Comparison of ENCODE assay signal across 1 cellular context in the genomic region with DNA sequence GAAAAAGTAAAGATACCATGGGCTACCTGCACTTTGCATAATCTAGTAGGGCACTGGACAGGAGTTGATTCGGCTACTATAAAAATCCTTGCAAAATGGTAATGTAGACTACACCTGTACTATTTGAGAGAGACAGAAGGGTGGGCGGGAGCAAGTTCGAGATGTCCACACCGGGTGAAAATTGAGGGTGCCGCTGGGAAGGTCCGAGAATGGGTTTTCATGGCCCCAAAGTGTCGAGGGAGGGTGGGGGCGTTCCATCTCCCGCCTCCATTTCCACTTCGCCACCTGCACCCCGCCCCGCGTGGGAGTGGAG.
TF ChIP-seq lines count a peak whose summit lies in the region.

No MANE protein-coding gene starts in this region.

TF ChIP-seq in HepG2, 621 proteins besides CTCF, POLR2A, EP300 and RAD21 (continues in another document):
- TF ChIP-seq ZNF142 (CRISPR knock-in tag; IDR thresholded peaks at IDR 0.05) (0 out of 2 replicates have a peak, but pooled peaks have one; percentile 59), GPN1 (CRISPR knock-in tag; IDR thresholded peaks at IDR 0.05; ENCODE audit: borderline replicate concordance) (no peak), ZNF746 (CRISPR knock-in tag; IDR thresholded peaks at IDR 0.05) (no peak; the same call in 1 of the 2 replicates), ZNF781 (CRISPR knock-in tag; IDR thresholded peaks at IDR 0.05; ENCODE audit: borderline replicate concordance, not compliant biosample characterization) (no peak), ZNF350 (CRISPR knock-in tag; IDR thresholded peaks at IDR 0.05; ENCODE audit: borderline replicate concordance, low read depth) (0 out of 2 replicates have a peak, but pooled peaks have one; percentile 14), NR3C1 (CRISPR knock-in tag; IDR thresholded peaks at IDR 0.05) (no peak), ZBTB3 (CRISPR knock-in tag; IDR thresholded peaks at IDR 0.05; ENCODE audit: borderline replicate concordance, low read depth) (no peak), ZNF430 (CRISPR knock-in tag; IDR thresholded peaks at IDR 0.05) (no peak), DMAP1 (CRISPR knock-in tag; IDR thresholded peaks at IDR 0.05) (0 out of 2 replicates have a peak, but pooled peaks have one; percentile 69), ZMYM3 (CRISPR knock-in tag; IDR thresholded peaks at IDR 0.05) (no peak), NR1H2 (CRISPR knock-in tag; IDR thresholded peaks at IDR 0.05; ENCODE audit: borderline replicate concordance, low read depth) (no peak), MAX (IDR thresholded peaks at IDR 0.05) (no peak), ETV5 (CRISPR knock-in tag; IDR thresholded peaks at IDR 0.05; ENCODE audit: borderline replicate concordance) (no peak), HOXA5 (CRISPR knock-in tag; IDR thresholded peaks at IDR 0.05) (no peak), GTF3A (CRISPR knock-in tag; conservative IDR thresholded peaks at IDR 0.05) (no peak), ZNF446 (CRISPR knock-in tag; IDR thresholded peaks at IDR 0.05) (no peak), PCBP2 (optimal IDR thresholded peaks at IDR 0.05; ENCODE audit: low read depth, low read length, poor library complexity, severe bottlenecking) (no peak), ZNF20 (CRISPR knock-in tag; IDR thresholded peaks at IDR 0.05) (no peak), ADNP (CRISPR knock-in tag; IDR thresholded peaks at IDR 0.05) (no peak), ZNF431 (CRISPR knock-in tag; IDR thresholded peaks at IDR 0.05; ENCODE audit: borderline replicate concordance, low read depth) (no peak), KDM5B (CRISPR knock-in tag; IDR thresholded peaks at IDR 0.05; ENCODE audit: borderline replicate concordance) (no peak), SALL2 (CRISPR knock-in tag; IDR thresholded peaks at IDR 0.05) (no peak), ZSCAN20 (CRISPR knock-in tag; IDR thresholded peaks at IDR 0.05; ENCODE audit: borderline replicate concordance) (no peak), ZNF136 (CRISPR knock-in tag; IDR thresholded peaks at IDR 0.05; ENCODE audit: low read depth) (0 out of 2 replicates have a peak, but pooled peaks have one; percentile 97), ATF3 (CRISPR knock-in tag; IDR thresholded peaks at IDR 0.05) (no peak), BRF2 (CRISPR knock-in tag; IDR thresholded peaks at IDR 0.05) (no peak)
- TF ChIP-seq, protein P1, sequence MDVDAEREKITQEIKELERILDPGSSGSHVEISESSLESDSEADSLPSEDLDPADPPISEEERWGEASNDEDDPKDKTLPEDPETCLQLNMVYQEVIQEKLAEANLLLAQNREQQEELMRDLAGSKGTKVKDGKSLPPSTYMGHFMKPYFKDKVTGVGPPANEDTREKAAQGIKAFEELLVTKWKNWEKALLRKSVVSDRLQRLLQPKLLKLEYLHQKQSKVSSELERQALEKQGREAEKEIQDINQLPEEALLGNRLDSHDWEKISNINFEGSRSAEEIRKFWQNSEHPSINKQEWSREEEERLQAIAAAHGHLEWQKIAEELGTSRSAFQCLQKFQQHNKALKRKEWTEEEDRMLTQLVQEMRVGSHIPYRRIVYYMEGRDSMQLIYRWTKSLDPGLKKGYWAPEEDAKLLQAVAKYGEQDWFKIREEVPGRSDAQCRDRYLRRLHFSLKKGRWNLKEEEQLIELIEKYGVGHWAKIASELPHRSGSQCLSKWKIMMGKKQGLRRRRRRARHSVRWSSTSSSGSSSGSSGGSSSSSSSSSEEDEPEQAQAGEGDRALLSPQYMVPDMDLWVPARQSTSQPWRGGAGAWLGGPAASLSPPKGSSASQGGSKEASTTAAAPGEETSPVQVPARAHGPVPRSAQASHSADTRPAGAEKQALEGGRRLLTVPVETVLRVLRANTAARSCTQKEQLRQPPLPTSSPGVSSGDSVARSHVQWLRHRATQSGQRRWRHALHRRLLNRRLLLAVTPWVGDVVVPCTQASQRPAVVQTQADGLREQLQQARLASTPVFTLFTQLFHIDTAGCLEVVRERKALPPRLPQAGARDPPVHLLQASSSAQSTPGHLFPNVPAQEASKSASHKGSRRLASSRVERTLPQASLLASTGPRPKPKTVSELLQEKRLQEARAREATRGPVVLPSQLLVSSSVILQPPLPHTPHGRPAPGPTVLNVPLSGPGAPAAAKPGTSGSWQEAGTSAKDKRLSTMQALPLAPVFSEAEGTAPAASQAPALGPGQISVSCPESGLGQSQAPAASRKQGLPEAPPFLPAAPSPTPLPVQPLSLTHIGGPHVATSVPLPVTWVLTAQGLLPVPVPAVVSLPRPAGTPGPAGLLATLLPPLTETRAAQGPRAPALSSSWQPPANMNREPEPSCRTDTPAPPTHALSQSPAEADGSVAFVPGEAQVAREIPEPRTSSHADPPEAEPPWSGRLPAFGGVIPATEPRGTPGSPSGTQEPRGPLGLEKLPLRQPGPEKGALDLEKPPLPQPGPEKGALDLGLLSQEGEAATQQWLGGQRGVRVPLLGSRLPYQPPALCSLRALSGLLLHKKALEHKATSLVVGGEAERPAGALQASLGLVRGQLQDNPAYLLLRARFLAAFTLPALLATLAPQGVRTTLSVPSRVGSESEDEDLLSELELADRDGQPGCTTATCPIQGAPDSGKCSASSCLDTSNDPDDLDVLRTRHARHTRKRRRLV (CRISPR knock-in tag; IDR thresholded peaks at IDR 0.05): peak; percentile 90; the same call in 1 of the 2 replicates
- TF ChIP-seq, protein P2, sequence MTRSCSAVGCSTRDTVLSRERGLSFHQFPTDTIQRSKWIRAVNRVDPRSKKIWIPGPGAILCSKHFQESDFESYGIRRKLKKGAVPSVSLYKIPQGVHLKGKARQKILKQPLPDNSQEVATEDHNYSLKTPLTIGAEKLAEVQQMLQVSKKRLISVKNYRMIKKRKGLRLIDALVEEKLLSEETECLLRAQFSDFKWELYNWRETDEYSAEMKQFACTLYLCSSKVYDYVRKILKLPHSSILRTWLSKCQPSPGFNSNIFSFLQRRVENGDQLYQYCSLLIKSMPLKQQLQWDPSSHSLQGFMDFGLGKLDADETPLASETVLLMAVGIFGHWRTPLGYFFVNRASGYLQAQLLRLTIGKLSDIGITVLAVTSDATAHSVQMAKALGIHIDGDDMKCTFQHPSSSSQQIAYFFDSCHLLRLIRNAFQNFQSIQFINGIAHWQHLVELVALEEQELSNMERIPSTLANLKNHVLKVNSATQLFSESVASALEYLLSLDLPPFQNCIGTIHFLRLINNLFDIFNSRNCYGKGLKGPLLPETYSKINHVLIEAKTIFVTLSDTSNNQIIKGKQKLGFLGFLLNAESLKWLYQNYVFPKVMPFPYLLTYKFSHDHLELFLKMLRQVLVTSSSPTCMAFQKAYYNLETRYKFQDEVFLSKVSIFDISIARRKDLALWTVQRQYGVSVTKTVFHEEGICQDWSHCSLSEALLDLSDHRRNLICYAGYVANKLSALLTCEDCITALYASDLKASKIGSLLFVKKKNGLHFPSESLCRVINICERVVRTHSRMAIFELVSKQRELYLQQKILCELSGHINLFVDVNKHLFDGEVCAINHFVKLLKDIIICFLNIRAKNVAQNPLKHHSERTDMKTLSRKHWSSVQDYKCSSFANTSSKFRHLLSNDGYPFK (CRISPR knock-in tag; IDR thresholded peaks at IDR 0.05; ENCODE audit: borderline replicate concordance): no peak
- TF ChIP-seq, protein P3, sequence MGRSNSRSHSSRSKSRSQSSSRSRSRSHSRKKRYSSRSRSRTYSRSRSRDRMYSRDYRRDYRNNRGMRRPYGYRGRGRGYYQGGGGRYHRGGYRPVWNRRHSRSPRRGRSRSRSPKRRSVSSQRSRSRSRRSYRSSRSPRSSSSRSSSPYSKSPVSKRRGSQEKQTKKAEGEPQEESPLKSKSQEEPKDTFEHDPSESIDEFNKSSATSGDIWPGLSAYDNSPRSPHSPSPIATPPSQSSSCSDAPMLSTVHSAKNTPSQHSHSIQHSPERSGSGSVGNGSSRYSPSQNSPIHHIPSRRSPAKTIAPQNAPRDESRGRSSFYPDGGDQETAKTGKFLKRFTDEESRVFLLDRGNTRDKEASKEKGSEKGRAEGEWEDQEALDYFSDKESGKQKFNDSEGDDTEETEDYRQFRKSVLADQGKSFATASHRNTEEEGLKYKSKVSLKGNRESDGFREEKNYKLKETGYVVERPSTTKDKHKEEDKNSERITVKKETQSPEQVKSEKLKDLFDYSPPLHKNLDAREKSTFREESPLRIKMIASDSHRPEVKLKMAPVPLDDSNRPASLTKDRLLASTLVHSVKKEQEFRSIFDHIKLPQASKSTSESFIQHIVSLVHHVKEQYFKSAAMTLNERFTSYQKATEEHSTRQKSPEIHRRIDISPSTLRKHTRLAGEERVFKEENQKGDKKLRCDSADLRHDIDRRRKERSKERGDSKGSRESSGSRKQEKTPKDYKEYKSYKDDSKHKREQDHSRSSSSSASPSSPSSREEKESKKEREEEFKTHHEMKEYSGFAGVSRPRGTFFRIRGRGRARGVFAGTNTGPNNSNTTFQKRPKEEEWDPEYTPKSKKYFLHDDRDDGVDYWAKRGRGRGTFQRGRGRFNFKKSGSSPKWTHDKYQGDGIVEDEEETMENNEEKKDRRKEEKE (IDR thresholded peaks at IDR 0.05): no peak
- TF ChIP-seq, protein P4, sequence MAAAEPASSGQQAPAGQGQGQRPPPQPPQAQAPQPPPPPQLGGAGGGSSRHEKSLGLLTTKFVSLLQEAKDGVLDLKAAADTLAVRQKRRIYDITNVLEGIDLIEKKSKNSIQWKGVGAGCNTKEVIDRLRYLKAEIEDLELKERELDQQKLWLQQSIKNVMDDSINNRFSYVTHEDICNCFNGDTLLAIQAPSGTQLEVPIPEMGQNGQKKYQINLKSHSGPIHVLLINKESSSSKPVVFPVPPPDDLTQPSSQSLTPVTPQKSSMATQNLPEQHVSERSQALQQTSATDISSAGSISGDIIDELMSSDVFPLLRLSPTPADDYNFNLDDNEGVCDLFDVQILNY (CRISPR knock-in tag; conservative IDR thresholded peaks at IDR 0.05): no peak
- TF ChIP-seq, protein P5, sequence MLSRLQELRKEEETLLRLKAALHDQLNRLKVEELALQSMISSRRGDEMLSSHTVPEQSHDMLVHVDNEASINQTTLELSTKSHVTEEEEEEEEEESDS (CRISPR knock-in tag; IDR thresholded peaks at IDR 0.05; ENCODE audit: borderline replicate concordance): no peak
- TF ChIP-seq, protein P6, sequence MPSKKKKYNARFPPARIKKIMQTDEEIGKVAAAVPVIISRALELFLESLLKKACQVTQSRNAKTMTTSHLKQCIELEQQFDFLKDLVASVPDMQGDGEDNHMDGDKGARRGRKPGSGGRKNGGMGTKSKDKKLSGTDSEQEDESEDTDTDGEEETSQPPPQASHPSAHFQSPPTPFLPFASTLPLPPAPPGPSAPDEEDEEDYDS (CRISPR knock-in tag; IDR thresholded peaks at IDR 0.05): no peak; the same call in 1 of the 2 replicates
- TF ChIP-seq, protein P7, sequence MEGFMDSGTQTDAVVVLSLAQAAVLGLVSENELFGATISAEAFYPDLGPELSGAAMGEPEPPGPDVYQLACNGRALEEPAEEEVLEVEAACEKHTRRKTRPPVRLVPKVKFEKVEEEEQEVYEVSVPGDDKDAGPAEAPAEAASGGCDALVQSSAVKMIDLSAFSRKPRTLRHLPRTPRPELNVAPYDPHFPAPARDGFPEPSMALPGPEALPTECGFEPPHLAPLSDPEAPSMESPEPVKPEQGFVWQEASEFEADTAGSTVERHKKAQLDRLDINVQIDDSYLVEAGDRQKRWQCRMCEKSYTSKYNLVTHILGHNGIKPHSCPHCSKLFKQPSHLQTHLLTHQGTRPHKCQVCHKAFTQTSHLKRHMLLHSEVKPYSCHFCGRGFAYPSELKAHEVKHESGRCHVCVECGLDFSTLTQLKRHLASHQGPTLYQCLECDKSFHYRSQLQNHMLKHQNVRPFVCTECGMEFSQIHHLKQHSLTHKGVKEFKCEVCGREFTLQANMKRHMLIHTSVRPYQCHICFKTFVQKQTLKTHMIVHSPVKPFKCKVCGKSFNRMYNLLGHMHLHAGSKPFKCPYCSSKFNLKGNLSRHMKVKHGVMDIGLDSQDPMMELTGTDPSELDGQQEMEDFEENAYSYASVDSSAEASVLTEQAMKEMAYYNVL (CRISPR knock-in tag; IDR thresholded peaks at IDR 0.05; ENCODE audit: borderline replicate concordance): no peak
